1 cellular context compared by ENCODE assay signal in the genomic region with DNA sequence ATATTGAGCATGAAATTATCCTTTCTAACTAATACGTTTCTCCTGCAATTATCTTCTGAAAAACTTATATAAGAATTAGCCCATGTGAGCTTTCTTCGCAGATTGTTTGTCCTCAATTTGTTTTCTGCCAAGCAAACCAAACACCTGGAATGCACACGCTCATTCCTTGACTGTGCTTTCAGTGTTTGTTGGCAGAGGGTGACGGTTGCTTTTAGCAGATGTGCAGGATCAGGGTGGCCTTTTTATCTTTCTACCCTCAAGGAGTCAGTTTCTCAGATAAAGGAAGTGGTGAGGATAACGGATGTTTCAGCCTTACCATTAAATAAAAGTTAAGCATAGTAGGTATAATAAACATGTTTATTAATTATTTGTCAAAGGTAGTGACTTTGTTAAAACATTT.
TF ChIP-seq lines count a peak whose summit lies in the region.

No MANE protein-coding gene starts in this region.

TF ChIP-seq in GM23338, 12 proteins besides CTCF, POLR2A, EP300 and RAD21:
- TF ChIP-seq, protein P1, sequence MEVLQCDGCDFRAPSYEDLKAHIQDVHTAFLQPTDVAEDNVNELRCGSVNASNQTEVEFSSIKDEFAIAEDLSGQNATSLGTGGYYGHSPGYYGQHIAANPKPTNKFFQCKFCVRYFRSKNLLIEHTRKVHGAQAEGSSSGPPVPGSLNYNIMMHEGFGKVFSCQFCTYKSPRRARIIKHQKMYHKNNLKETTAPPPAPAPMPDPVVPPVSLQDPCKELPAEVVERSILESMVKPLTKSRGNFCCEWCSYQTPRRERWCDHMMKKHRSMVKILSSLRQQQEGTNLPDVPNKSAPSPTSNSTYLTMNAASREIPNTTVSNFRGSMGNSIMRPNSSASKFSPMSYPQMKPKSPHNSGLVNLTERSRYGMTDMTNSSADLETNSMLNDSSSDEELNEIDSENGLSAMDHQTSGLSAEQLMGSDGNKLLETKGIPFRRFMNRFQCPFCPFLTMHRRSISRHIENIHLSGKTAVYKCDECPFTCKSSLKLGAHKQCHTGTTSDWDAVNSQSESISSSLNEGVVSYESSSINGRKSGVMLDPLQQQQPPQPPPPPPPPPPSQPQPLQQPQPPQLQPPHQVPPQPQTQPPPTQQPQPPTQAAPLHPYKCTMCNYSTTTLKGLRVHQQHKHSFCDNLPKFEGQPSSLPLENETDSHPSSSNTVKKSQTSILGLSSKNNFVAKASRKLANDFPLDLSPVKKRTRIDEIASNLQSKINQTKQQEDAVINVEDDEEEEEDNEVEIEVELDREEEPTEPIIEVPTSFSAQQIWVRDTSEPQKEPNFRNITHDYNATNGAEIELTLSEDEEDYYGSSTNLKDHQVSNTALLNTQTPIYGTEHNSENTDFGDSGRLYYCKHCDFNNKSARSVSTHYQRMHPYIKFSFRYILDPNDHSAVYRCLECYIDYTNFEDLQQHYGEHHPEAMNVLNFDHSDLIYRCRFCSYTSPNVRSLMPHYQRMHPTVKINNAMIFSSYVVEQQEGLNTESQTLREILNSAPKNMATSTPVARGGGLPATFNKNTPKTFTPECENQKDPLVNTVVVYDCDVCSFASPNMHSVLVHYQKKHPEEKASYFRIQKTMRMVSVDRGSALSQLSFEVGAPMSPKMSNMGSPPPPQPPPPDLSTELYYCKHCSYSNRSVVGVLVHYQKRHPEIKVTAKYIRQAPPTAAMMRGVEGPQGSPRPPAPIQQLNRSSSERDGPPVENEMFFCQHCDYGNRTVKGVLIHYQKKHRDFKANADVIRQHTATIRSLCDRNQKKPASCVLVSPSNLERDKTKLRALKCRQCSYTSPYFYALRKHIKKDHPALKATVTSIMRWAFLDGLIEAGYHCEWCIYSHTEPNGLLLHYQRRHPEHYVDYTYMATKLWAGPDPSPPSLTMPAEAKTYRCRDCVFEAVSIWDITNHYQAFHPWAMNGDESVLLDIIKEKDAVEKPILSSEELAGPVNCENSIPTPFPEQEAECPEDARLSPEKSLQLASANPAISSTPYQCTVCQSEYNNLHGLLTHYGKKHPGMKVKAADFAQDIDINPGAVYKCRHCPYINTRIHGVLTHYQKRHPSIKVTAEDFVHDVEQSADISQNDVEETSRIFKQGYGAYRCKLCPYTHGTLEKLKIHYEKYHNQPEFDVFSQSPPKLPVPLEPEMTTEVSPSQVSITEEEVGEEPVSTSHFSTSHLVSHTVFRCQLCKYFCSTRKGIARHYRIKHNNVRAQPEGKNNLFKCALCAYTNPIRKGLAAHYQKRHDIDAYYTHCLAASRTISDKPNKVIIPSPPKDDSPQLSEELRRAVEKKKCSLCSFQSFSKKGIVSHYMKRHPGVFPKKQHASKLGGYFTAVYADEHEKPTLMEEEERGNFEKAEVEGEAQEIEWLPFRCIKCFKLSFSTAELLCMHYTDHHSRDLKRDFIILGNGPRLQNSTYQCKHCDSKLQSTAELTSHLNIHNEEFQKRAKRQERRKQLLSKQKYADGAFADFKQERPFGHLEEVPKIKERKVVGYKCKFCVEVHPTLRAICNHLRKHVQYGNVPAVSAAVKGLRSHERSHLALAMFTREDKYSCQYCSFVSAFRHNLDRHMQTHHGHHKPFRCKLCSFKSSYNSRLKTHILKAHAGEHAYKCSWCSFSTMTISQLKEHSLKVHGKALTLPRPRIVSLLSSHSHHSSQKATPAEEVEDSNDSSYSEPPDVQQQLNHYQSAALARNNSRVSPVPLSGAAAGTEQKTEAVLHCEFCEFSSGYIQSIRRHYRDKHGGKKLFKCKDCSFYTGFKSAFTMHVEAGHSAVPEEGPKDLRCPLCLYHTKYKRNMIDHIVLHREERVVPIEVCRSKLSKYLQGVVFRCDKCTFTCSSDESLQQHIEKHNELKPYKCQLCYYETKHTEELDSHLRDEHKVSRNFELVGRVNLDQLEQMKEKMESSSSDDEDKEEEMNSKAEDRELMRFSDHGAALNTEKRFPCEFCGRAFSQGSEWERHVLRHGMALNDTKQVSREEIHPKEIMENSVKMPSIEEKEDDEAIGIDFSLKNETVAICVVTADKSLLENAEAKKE (CRISPR knock-in tag; IDR thresholded peaks at IDR 0.05) = no peak
- no peak for TF ChIP-seq CREB1 (CRISPR knock-in tag; IDR thresholded peaks at IDR 0.05; ENCODE audit: low read depth)
- no peak for TF ChIP-seq STAT1 (IDR thresholded peaks at IDR 0.05; ENCODE audit: unreplicated experiment)
- TF ChIP-seq POLR2AphosphoS5 (IDR thresholded peaks at IDR 0.05; ENCODE audit: low read depth) = no peak
- TF ChIP-seq, protein P2, sequence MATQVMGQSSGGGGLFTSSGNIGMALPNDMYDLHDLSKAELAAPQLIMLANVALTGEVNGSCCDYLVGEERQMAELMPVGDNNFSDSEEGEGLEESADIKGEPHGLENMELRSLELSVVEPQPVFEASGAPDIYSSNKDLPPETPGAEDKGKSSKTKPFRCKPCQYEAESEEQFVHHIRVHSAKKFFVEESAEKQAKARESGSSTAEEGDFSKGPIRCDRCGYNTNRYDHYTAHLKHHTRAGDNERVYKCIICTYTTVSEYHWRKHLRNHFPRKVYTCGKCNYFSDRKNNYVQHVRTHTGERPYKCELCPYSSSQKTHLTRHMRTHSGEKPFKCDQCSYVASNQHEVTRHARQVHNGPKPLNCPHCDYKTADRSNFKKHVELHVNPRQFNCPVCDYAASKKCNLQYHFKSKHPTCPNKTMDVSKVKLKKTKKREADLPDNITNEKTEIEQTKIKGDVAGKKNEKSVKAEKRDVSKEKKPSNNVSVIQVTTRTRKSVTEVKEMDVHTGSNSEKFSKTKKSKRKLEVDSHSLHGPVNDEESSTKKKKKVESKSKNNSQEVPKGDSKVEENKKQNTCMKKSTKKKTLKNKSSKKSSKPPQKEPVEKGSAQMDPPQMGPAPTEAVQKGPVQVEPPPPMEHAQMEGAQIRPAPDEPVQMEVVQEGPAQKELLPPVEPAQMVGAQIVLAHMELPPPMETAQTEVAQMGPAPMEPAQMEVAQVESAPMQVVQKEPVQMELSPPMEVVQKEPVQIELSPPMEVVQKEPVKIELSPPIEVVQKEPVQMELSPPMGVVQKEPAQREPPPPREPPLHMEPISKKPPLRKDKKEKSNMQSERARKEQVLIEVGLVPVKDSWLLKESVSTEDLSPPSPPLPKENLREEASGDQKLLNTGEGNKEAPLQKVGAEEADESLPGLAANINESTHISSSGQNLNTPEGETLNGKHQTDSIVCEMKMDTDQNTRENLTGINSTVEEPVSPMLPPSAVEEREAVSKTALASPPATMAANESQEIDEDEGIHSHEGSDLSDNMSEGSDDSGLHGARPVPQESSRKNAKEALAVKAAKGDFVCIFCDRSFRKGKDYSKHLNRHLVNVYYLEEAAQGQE (IDR thresholded peaks at IDR 0.05; ENCODE audit: unreplicated experiment) = no peak
- no peak for TF ChIP-seq EZH2 (IDR thresholded peaks at IDR 0.05; ENCODE audit: low read depth, unreplicated experiment)
- TF ChIP-seq ZNF114 (CRISPR knock-in tag; IDR thresholded peaks at IDR 0.05) = no peak
- no peak for TF ChIP-seq ZNF331 (CRISPR knock-in tag; IDR thresholded peaks at IDR 0.05; ENCODE audit: low read depth)
- TF ChIP-seq, protein P3, sequence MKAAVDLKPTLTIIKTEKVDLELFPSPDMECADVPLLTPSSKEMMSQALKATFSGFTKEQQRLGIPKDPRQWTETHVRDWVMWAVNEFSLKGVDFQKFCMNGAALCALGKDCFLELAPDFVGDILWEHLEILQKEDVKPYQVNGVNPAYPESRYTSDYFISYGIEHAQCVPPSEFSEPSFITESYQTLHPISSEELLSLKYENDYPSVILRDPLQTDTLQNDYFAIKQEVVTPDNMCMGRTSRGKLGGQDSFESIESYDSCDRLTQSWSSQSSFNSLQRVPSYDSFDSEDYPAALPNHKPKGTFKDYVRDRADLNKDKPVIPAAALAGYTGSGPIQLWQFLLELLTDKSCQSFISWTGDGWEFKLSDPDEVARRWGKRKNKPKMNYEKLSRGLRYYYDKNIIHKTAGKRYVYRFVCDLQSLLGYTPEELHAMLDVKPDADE (IDR thresholded peaks at IDR 0.05) = no peak
- TF ChIP-seq NANOG (IDR thresholded peaks at IDR 0.05; ENCODE audit: borderline replicate concordance) = no peak
- no peak for TF ChIP-seq EZH2phosphoT487 (IDR thresholded peaks at IDR 0.05; ENCODE audit: unreplicated experiment)
- TF ChIP-seq JUNB (IDR thresholded peaks at IDR 0.05; ENCODE audit: unreplicated experiment) = no peak
